In the genomic region with DNA sequence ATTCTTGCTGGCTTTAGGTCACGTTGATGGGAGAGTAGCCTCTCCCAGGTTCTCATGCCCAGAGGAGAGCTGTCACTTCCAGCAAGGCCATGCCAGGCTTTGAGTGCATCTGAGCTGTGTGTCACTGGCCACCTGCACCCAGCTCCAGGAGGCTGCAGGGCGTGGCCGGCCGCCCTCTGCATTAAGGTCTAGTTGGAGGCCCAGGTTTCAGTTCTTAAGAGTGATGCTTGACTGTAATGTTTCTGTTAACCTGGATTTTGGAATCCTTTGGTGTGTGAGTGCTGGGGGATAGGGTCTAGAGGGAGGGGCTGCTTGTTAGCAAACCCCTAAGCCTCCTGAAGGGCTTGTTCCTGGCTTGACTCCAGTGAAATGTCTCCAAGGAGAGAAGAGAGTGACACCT, we compare ENCODE assay signal across 18 cellular contexts.
"Had no signal": no experiment of that assay in that cellular context is flagged by ENCODE, and none has a peak within 500 bp of the region (broad histone marks: within the 10 kb centered on the region; RNA-seq: fewer than 3 reads in every experiment).

No MANE protein-coding gene starts in this region.

- H3K4me3 Mint-ChIP-seq: activated CD8-positive, alpha-beta memory T cell treated with anti-CD3 and anti-CD28 coated beads, Interleukin-2, amount 10 ng/mL, durations not matched to agents 7 days and 5 days; activated naive CD8-positive, alpha-beta T cell treated with anti-CD3 and anti-CD28 coated beads for 36 hours; activated T-cell treated with anti-CD3 and anti-CD28 coated beads, Interleukin-2, amount 50 U/mL, for 24 hours; mesothelial cell of epicardium; naive B cell; stimulated activated effector memory CD8-positive, alpha-beta T cell treated with anti-CD3 and anti-CD28 coated beads, Interleukin-12 subunit alpha, Interleukin-12 subunit beta, amount 100 ng/mL, for 72 hours; T-helper 17 cell; WTC11 had no signal

- H3K4me1 Mint-ChIP-seq: T-helper 17 cell had no signal

- DNase-seq: activated CD4-positive, alpha-beta T cell treated with anti-CD3 and anti-CD28 coated beads, Interleukin-2, amount 50 U/mL, for 1 hour; activated CD8-positive, alpha-beta memory T cell treated with anti-CD3 and anti-CD28 coated beads, Interleukin-2, amount 10 ng/mL, durations not matched to agents 7 days and 5 days; activated effector memory CD4-positive, alpha-beta T cell treated with anti-CD3 and anti-CD28 coated beads, Interleukin-2, amount 50 U/mL, for 16 hours; activated naive CD8-positive, alpha-beta T cell treated with anti-CD3 and anti-CD28 coated beads for 36 hours; activated T-cell treated with anti-CD3 and anti-CD28 coated beads, Interleukin-2, amount 50 U/mL, for 24 hours; glutamatergic neuron; naive B cell; nucleus accumbens; right cardiac atrium; small intestine; T-helper 17 cell; trophoblast cell had no signal

- H3K4me3 ChIP-seq: ascending aorta had no signal

- H3K9me3 Mint-ChIP-seq: activated naive CD8-positive, alpha-beta T cell treated with anti-CD3 and anti-CD28 coated beads for 36 hours; activated T-cell treated with anti-CD3 and anti-CD28 coated beads, Interleukin-2, amount 50 U/mL, for 24 hours; mesothelial cell of epicardium; naive B cell; stimulated activated effector memory CD8-positive, alpha-beta T cell treated with anti-CD3 and anti-CD28 coated beads, Interleukin-12 subunit alpha, Interleukin-12 subunit beta, amount 100 ng/mL, for 72 hours; WTC11 had no signal

- H3K27me3 Mint-ChIP-seq: progenitor cell of endocrine pancreas had no signal

- ATAC-seq: activated CD8-positive, alpha-beta memory T cell treated with anti-CD3 and anti-CD28 coated beads, Interleukin-2, amount 10 ng/mL, durations not matched to agents 7 days and 5 days; esophagus mucosa; right cardiac atrium; stimulated activated effector memory CD8-positive, alpha-beta T cell treated with anti-CD3 and anti-CD28 coated beads, Interleukin-12 subunit alpha, Interleukin-12 subunit beta, amount 100 ng/mL, for 72 hours; T-helper 17 cell had no signal

- H3K27me3 ChIP-seq: ascending aorta had no signal

- H3K36me3 ChIP-seq: ascending aorta had no signal

- H3K36me3 Mint-ChIP-seq: activated CD8-positive, alpha-beta memory T cell treated with anti-CD3 and anti-CD28 coated beads, Interleukin-2, amount 10 ng/mL, durations not matched to agents 7 days and 5 days; activated naive CD8-positive, alpha-beta T cell treated with anti-CD3 and anti-CD28 coated beads for 36 hours; mesothelial cell of epicardium; naive B cell; stimulated activated effector memory CD8-positive, alpha-beta T cell treated with anti-CD3 and anti-CD28 coated beads, Interleukin-12 subunit alpha, Interleukin-12 subunit beta, amount 100 ng/mL, for 72 hours; WTC11 had no signal

- H3K27ac Mint-ChIP-seq: activated CD8-positive, alpha-beta memory T cell treated with anti-CD3 and anti-CD28 coated beads, Interleukin-2, amount 10 ng/mL, durations not matched to agents 7 days and 5 days; activated naive CD8-positive, alpha-beta T cell treated with anti-CD3 and anti-CD28 coated beads for 36 hours; mesothelial cell of epicardium; naive B cell; progenitor cell of endocrine pancreas; T-helper 17 cell; WTC11 had no signal

- H3K9me3 ChIP-seq: ascending aorta had no signal
